In genomic region chr19:23525265-23525862, GRCh38 we compare ENCODE assay signal across 20 cellular contexts.
A peak's percentile ranks its signal among the peaks of the same experiment; 100 is the strongest.
DNase-seq lines count a peak whose midpoint lies in the region; ATAC-seq and TF ChIP-seq lines count a peak whose summit lies in the region.
"Had no signal": no experiment of that assay in that cellular context is flagged by ENCODE, and none has a peak within 500 bp of the region (broad histone marks: within the 10 kb centered on the region; RNA-seq: fewer than 3 reads in every experiment).

No MANE protein-coding gene starts in this region.

- no peak overlapping the region for H3K4me2 ChIP-seq in PC-3 (ENCODE audit: low read length)
- H3K4me2 ChIP-seq in hepatocyte: peak overlapping the region; percentile 29

- in situ Hi-C loops in transverse colon (cut with MboI; ENCODE audit: low pct_ligation_motif_present in 1 of 4, low pct_unique_long_range_greater_than_20kb in 1 of 4, low sequenced_read_pairs in 3 of 4): no loop called here

- TF ChIP-seq POLR2A in heart left ventricle (IDR thresholded peaks at IDR 0.05) (no peak), transverse colon (IDR thresholded peaks at IDR 0.05) (no peak)

- no peak for TF ChIP-seq CTCF in heart left ventricle (IDR thresholded peaks at IDR 0.05)
- TF ChIP-seq CTCF in PC-3 (conservative IDR thresholded peaks at IDR 0.05; ENCODE audit: low read depth, low read length): no peak
- no peak for TF ChIP-seq CTCF in hepatocyte (IDR thresholded peaks at IDR 0.05; ENCODE audit: poor library complexity)
- no peak for TF ChIP-seq CTCF in transverse colon (IDR thresholded peaks at IDR 0.05)

- no peak overlapping the region for H2AFZ ChIP-seq in PC-3 (ENCODE audit: low read length)
- H2AFZ ChIP-seq in hepatocyte: no peak overlapping the region

- no peak overlapping the region for H3K4me3 ChIP-seq in heart left ventricle
- no peak overlapping the region for H3K4me3 ChIP-seq in PC-3 (ENCODE audit: low read length)
- H3K4me3 ChIP-seq in hepatocyte: no peak overlapping the region
- no peak overlapping the region for H3K4me3 ChIP-seq in transverse colon
- H3K4me3 ChIP-seq: HAP-1 had no signal

- no peaks in the 10 kb centered on the region for H3K36me3 ChIP-seq in heart left ventricle
- peaks cover 9% of the 10 kb centered on the region; the same call in 1 of the 2 replicates for H3K36me3 ChIP-seq in PC-3 (ENCODE audit: low read depth, low read length)
- no peaks in the 10 kb centered on the region for H3K36me3 ChIP-seq in hepatocyte (replicated peaks; ENCODE audit: insufficient read depth, low read depth)
- no peaks in the 10 kb centered on the region for H3K36me3 ChIP-seq in transverse colon
- H3K36me3 ChIP-seq: HAP-1 had no signal

- H3K9me2 ChIP-seq in PC-3 (replicated peaks; ENCODE audit: low read length) (no peaks in the 10 kb centered on the region), hepatocyte (replicated peaks; ENCODE audit: insufficient read depth) (no peaks in the 10 kb centered on the region)

- no TSS peak for BruUV-seq in PC-3 (replicated peaks; lab: Mats Ljungman, UMichigan)

- H3K9ac ChIP-seq in PC-3 (ENCODE audit: low read length): no peak overlapping the region

- H3K9me3 ChIP-seq in heart left ventricle (peaks cover 0 to 15% (median 2%) of the 10 kb centered on the region in 12 donors), PC-3 (ENCODE audit: low read length) (peaks cover 12% of the 10 kb centered on the region; the same call in 1 of the 2 replicates), hepatocyte (ENCODE audit: low read depth) (no peaks in the 10 kb centered on the region), transverse colon (peaks cover 0 to 9% of the 10 kb centered on the region in 2 donors)
- H3K9me3 ChIP-seq: HAP-1 had no signal

- no peak overlapping the region for H3K27ac ChIP-seq in heart left ventricle
- H3K27ac ChIP-seq in PC-3 (ENCODE audit: low read length): peak overlapping the region; percentile 43
- peak overlapping the region; percentile 49 for H3K27ac ChIP-seq in hepatocyte
- H3K27ac ChIP-seq in transverse colon: peak overlapping the region in 3 of 4 donors; percentile 46 to 68 (median 48)
- H3K27ac ChIP-seq: C4-2B, HL-60 had no signal

- H3K9me3 Mint-ChIP-seq in activated CD4-positive, alpha-beta T cell treated with anti-CD3 and anti-CD28 coated beads, Interleukin-2, amount 10 ng/mL, durations not matched to agents 24 days and 14 days: peaks cover 23% of the 10 kb centered on the region

- POLR2A ChIA-PET in PC-3 (lab: Charles Lee; ENCODE audit: unreplicated experiment): interaction anchor here (0.6 kb wide), 1 partner anchor 765 kb away, joined by 4 read pairs; no protein-coding TSS in a partner anchor

- 70 to 78% (median 72%) methylated on average over 4 of the region's 4 CpGs for WGBS in heart left ventricle, 4 donors
- WGBS in hepatocyte (ENCODE audit: low lambda C conversion rate, missing lambda C conversion rate): 68% methylated on average over 4 of the region's 4 CpGs
- WGBS in transverse colon (ENCODE audit: low coverage in 1 of 2), 2 donors: 33 to 56% methylated on average over 2 to 4 of the region's 4 CpGs

- no peaks in the 10 kb centered on the region for H3K27me3 ChIP-seq in heart left ventricle
- H3K27me3 ChIP-seq in PC-3 (ENCODE audit: low read length): no peaks in the 10 kb centered on the region
- H3K27me3 ChIP-seq in hepatocyte: no peaks in the 10 kb centered on the region
- no peaks in the 10 kb centered on the region for H3K27me3 ChIP-seq in transverse colon

- H3K4me1 Mint-ChIP-seq in activated CD4-positive, alpha-beta T cell treated with anti-CD3 and anti-CD28 coated beads, Interleukin-2, amount 10 ng/mL, durations not matched to agents 24 days and 14 days: no peaks in the 10 kb centered on the region

- H3K36me3 Mint-ChIP-seq in activated CD4-positive, alpha-beta T cell treated with anti-CD3 and anti-CD28 coated beads, Interleukin-2, amount 10 ng/mL, durations not matched to agents 24 days and 14 days (ENCODE audit: low read depth): no peaks in the 10 kb centered on the region

- ATAC-seq in Right ventricle myocardium superior (ENCODE audit: poor library complexity) (peak; percentile 26), heart left ventricle (no peak), PC-3 (no peak)

- H3K79me2 ChIP-seq in PC-3 (ENCODE audit: low read length) (no peaks in the 10 kb centered on the region), hepatocyte (no peaks in the 10 kb centered on the region)

- intact Hi-C loops in Right ventricle myocardium superior (cut with DNase I): no loop called here
- intact Hi-C loops in heart left ventricle (cut with DNase I): no loop called here
- intact Hi-C loops in PC-3 (cut with micrococcal nuclease): no loop called here
- intact Hi-C loops in transverse colon (cut with DNase I; ENCODE audit: low total_unique reads): no loop called here
- intact Hi-C loops in activated CD4-positive, alpha-beta T cell treated with anti-CD3 and anti-CD28 coated beads, Interleukin-2, amount 10 ng/mL, durations not matched to agents 24 days and 14 days (cut with micrococcal nuclease): no loop called here

- DNase-seq in Right ventricle myocardium superior (no peak), heart left ventricle (no peak), PC-3 (no peak), hepatocyte (ENCODE audit: low spot score) (peak; percentile 45), transverse colon (peak; percentile 41), NCI-H524 (lab: John Stamatoyannopoulos, UW) (no peak)
- DNase-seq in activated CD4-positive, alpha-beta T cell treated with anti-CD3 and anti-CD28 coated beads, Interleukin-2, amount 50 U/mL, for 4 hours: no peak
- DNase-seq in activated CD4-positive, alpha-beta T cell treated with anti-CD3 and anti-CD28 coated beads, Interleukin-2, amount 10 ng/mL, durations not matched to agents 24 days and 14 days: no peak
- DNase-seq: CD8-positive, alpha-beta memory T cell; EL; KG1; NCI-H1092 treated with DMSO at 0.1 percent for 48 hours; NCI-H1436 treated with DMSO at 0.1 percent for 48 hours; NCI-H1930; NCI-H226; NCI-H510A treated with DMSO at 0.1 percent for 48 hours; SHP77 had no signal

- H3F3A ChIP-seq in PC-3 (ENCODE audit: low read length, unreplicated experiment): no peaks in the 10 kb centered on the region

- no peak for TF ChIP-seq EP300 in transverse colon (IDR thresholded peaks at IDR 0.05; ENCODE audit: low read depth)

- no peaks in the 10 kb centered on the region for H3K27me3 Mint-ChIP-seq in activated CD4-positive, alpha-beta T cell treated with anti-CD3 and anti-CD28 coated beads, Interleukin-2, amount 10 ng/mL, durations not matched to agents 24 days and 14 days
- H3K27me3 Mint-ChIP-seq: CD8-positive, alpha-beta memory T cell had no signal

- CTCF ChIA-PET in PC-3 (lab: Charles Lee): no interaction called here

- peaks cover 0 to 4% (median 0%) of the 10 kb centered on the region in 12 donors for H3K4me1 ChIP-seq in heart left ventricle
- H3K4me1 ChIP-seq in PC-3 (ENCODE audit: insufficient read depth, low read length): peaks cover 8% of the 10 kb centered on the region; the same call in 1 of the 2 replicates
- H3K4me1 ChIP-seq in hepatocyte (ENCODE audit: insufficient read depth): peaks cover 4% of the 10 kb centered on the region
- H3K4me1 ChIP-seq in transverse colon: peaks cover 0 to 2% (median 0%) of the 10 kb centered on the region in 4 donors
- H3K4me1 ChIP-seq: HAP-1 had no signal

- no peak overlapping the region for H3K4me3 Mint-ChIP-seq in activated CD4-positive, alpha-beta T cell treated with anti-CD3 and anti-CD28 coated beads, Interleukin-2, amount 10 ng/mL, durations not matched to agents 24 days and 14 days
- H3K4me3 Mint-ChIP-seq: CD8-positive, alpha-beta memory T cell had no signal

- no peaks in the 10 kb centered on the region for H4K20me1 ChIP-seq in PC-3 (ENCODE audit: low read length)
- no peaks in the 10 kb centered on the region for H4K20me1 ChIP-seq in hepatocyte (ENCODE audit: insufficient read depth, poor library complexity, severe bottlenecking)

- H3K27ac Mint-ChIP-seq in activated CD4-positive, alpha-beta T cell treated with anti-CD3 and anti-CD28 coated beads, Interleukin-2, amount 10 ng/mL, durations not matched to agents 24 days and 14 days: no peak overlapping the region
- H3K27ac Mint-ChIP-seq: CD8-positive, alpha-beta memory T cell had no signal

Comparison
In these comparisons a context has a peak if more than half of its experiments do, and no peak if none do; other contexts are left out.
1. DNase-seq: peak in hepatocyte (single experiment) and transverse colon (single experiment); none in Right ventricle myocardium superior (single experiment), heart left ventricle (0 of 5), PC-3 (single experiment), activated CD4-positive, alpha-beta T cell treated with anti-CD3 and anti-CD28 coated beads, Interleukin-2, amount 50 U/mL, for 4 hours (0 of 2), activated CD4-positive, alpha-beta T cell treated with anti-CD3 and anti-CD28 coated beads, Interleukin-2, amount 10 ng/mL, durations not matched to agents 24 days and 14 days (single experiment) and NCI-H524 (0 of 2).
2. H3K27ac ChIP-seq: peak in PC-3 (single experiment), hepatocyte (single experiment) and transverse colon (3 of 4); none in heart left ventricle (0 of 12).